In the genomic region with DNA sequence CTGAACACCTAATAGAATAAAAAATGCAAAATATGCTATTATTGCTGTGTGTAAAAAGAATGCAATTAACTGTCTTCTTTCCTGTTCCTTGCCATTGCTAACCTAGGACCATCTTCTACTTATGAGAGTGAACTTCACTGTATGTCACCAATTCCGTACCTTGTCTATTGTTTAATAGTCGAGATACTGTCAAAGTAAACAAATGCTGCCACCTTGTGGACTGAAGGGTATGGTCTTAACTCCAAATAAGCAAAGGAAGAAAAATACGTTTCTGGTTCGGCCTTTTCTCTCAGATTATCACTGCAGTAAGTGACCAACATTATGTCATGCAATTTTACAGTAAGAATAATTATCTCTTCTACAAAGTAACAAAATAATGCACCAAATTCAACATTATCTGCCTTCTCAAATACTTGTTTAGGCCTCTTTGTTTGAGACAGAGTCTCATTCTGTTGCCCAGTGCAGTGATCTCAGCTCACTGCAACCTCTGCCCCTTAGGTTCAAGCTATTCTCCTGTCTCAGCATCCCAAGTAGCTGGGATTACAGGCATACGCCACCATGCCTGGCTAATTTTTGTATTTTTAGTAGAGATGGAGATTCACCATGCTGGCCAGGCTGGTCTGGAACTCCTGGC, we compare ENCODE assay signal across 8 cellular contexts.
DNase-seq lines count a peak whose midpoint lies in the region; ATAC-seq and TF ChIP-seq lines count a peak whose summit lies in the region.

No MANE protein-coding gene starts in this region.

- H3K27ac Mint-ChIP-seq in WTC11: no peak overlapping the region
- H3K27ac Mint-ChIP-seq in osteocyte (ENCODE audit: unreplicated experiment): no peak overlapping the region
- no peak overlapping the region for H3K27ac Mint-ChIP-seq in T-helper 2 cell treated with Interferon-gamma antibody and Interleukin-4, amounts not matched to agents 5 μg/mL and 100 μg/mL, for 36 hours

- DNase-seq in activated T-cell treated with anti-CD3 and anti-CD28 coated beads for 4 hours: peak; percentile 5
- no peak for DNase-seq in activated T-cell treated with anti-CD3 and anti-CD28 coated beads, Interleukin-2, amount 50 U/mL, for 48 hours
- DNase-seq in NCI-H2171 treated with DMSO at 0.1 percent for 48 hours (lab: John Stamatoyannopoulos, UW): peak; percentile 84
- DNase-seq in WTC11 (ENCODE audit: low spot score): peak; percentile 21
- DNase-seq in foreskin keratinocyte: peak; percentile 22 to 48
- no peak for DNase-seq in osteocyte (ENCODE audit: extremely low spot score, unreplicated experiment)
- no peak for DNase-seq in T-helper 2 cell treated with Interferon-gamma antibody and Interleukin-4, amounts not matched to agents 5 μg/mL and 100 μg/mL, for 36 hours (ENCODE audit: low spot score)

- TF ChIP-seq CTCF in WTC11 (IDR thresholded peaks at IDR 0.05): peak; percentile 67
- TF ChIP-seq CTCF in foreskin keratinocyte (conservative IDR thresholded peaks at IDR 0.05): peak; percentile 84
- peak; percentile 77 for TF ChIP-seq CTCF in osteocyte (IDR thresholded peaks at IDR 0.05)

- H3K27me3 Mint-ChIP-seq in WTC11 (ENCODE audit: low read depth): no peaks in the 10 kb centered on the region
- H3K27me3 Mint-ChIP-seq in osteocyte (ENCODE audit: unreplicated experiment): no peaks in the 10 kb centered on the region
- no peaks in the 10 kb centered on the region for H3K27me3 Mint-ChIP-seq in T-helper 2 cell treated with Interferon-gamma antibody and Interleukin-4, amounts not matched to agents 5 μg/mL and 100 μg/mL, for 36 hours (ENCODE audit: low read depth)

- H3K4me1 Mint-ChIP-seq in WTC11 (peaks cover 13% of the 10 kb centered on the region), osteocyte (ENCODE audit: unreplicated experiment) (peaks cover 5% of the 10 kb centered on the region)
- H3K4me1 Mint-ChIP-seq in T-helper 2 cell treated with Interferon-gamma antibody and Interleukin-4, amounts not matched to agents 5 μg/mL and 100 μg/mL, for 36 hours (ENCODE audit: low read depth): peaks cover 1% of the 10 kb centered on the region

- CTCF ChIA-PET in WTC11 (lab: Charles Lee): interaction anchor here (0.6 to 1.0 kb wide), 3 partner anchors 113 to 700 kb away, joined by 3 read pairs; no protein-coding TSS in a partner anchor

- H3K36me3 Mint-ChIP-seq in WTC11: peaks cover 18% of the 10 kb centered on the region
- peaks cover 26% of the 10 kb centered on the region for H3K36me3 Mint-ChIP-seq in osteocyte (ENCODE audit: unreplicated experiment)
- H3K36me3 Mint-ChIP-seq in T-helper 2 cell treated with Interferon-gamma antibody and Interleukin-4, amounts not matched to agents 5 μg/mL and 100 μg/mL, for 36 hours (ENCODE audit: low read depth): peaks cover 43% of the 10 kb centered on the region

- peaks cover 11% of the 10 kb centered on the region for H3K9me3 Mint-ChIP-seq in WTC11
- H3K9me3 Mint-ChIP-seq in osteocyte (ENCODE audit: unreplicated experiment): peaks cover 25% of the 10 kb centered on the region
- H3K9me3 Mint-ChIP-seq in T-helper 2 cell treated with Interferon-gamma antibody and Interleukin-4, amounts not matched to agents 5 μg/mL and 100 μg/mL, for 36 hours: peaks cover 28% of the 10 kb centered on the region

- no peak overlapping the region for H3K27ac ChIP-seq in foreskin keratinocyte

- H3K4me3 Mint-ChIP-seq in WTC11 (no peak overlapping the region), osteocyte (ENCODE audit: unreplicated experiment) (no peak overlapping the region)
- no peak overlapping the region for H3K4me3 Mint-ChIP-seq in T-helper 2 cell treated with Interferon-gamma antibody and Interleukin-4, amounts not matched to agents 5 μg/mL and 100 μg/mL, for 36 hours

- POLR2A ChIA-PET in WTC11 (lab: Charles Lee): no interaction called here

- H3K27me3 ChIP-seq in foreskin keratinocyte: no peaks in the 10 kb centered on the region

- ATAC-seq in HG02642 (IDR thresholded peaks at IDR 0.05; ENCODE audit: poor library complexity, unreplicated experiment) (peak; percentile 59), WTC11 (peak; percentile 82), foreskin keratinocyte (peak; percentile 78)

- no peaks in the 10 kb centered on the region for H3K4me1 ChIP-seq in foreskin keratinocyte

TF ChIP-seq in WTC11, 78 proteins besides CTCF, POLR2A, EP300 and RAD21 (continues in another document):
- TF ChIP-seq MAX (CRISPR knock-in tag; IDR thresholded peaks at IDR 0.05) (no peak), MXD4 (CRISPR knock-in tag; IDR thresholded peaks at IDR 0.05; ENCODE audit: borderline replicate concordance) (no peak), MYBL2 (CRISPR knock-in tag; IDR thresholded peaks at IDR 0.05) (no peak), NFYB (CRISPR knock-in tag; conservative IDR thresholded peaks at IDR 0.05; ENCODE audit: low read depth) (no peak), PRRX2 (CRISPR knock-in tag; IDR thresholded peaks at IDR 0.05) (no peak), RORB (CRISPR knock-in tag; IDR thresholded peaks at IDR 0.05) (no peak), CREM (CRISPR knock-in tag; IDR thresholded peaks at IDR 0.05) (no peak), TCF7 (CRISPR knock-in tag; IDR thresholded peaks at IDR 0.05; ENCODE audit: low read depth) (no peak), IRF1 (CRISPR knock-in tag; IDR thresholded peaks at IDR 0.05) (no peak), ZNF396 (CRISPR knock-in tag; IDR thresholded peaks at IDR 0.05; ENCODE audit: borderline replicate concordance) (no peak), OVOL2 (CRISPR knock-in tag; IDR thresholded peaks at IDR 0.05; ENCODE audit: borderline replicate concordance) (no peak), ZNF138 (CRISPR knock-in tag; conservative IDR thresholded peaks at IDR 0.05) (no peak), ZBTB21 (CRISPR knock-in tag; IDR thresholded peaks at IDR 0.05; ENCODE audit: borderline replicate concordance) (no peak), FOXP4 (CRISPR knock-in tag; IDR thresholded peaks at IDR 0.05) (no peak), GRHL2 (CRISPR knock-in tag; IDR thresholded peaks at IDR 0.05; ENCODE audit: insufficient replicate concordance, severe bottlenecking) (no peak), ELF4 (CRISPR knock-in tag; IDR thresholded peaks at IDR 0.05; ENCODE audit: low read depth) (no peak), USF1 (CRISPR knock-in tag; IDR thresholded peaks at IDR 0.05) (no peak), ZNF317 (CRISPR knock-in tag; IDR thresholded peaks at IDR 0.05; ENCODE audit: borderline replicate concordance, low read depth) (no peak)

Comparison
In these comparisons a context has a peak if more than half of its experiments do, and no peak if none do; other contexts are left out.
1. DNase-seq: peak in activated T-cell treated with anti-CD3 and anti-CD28 coated beads for 4 hours (single experiment), NCI-H2171 treated with DMSO at 0.1 percent for 48 hours (single experiment), WTC11 (single experiment) and foreskin keratinocyte (2 of 2); none in activated T-cell treated with anti-CD3 and anti-CD28 coated beads, Interleukin-2, amount 50 U/mL, for 48 hours (0 of 2), osteocyte (single experiment) and T-helper 2 cell treated with Interferon-gamma antibody and Interleukin-4, amounts not matched to agents 5 μg/mL and 100 μg/mL, for 36 hours (single experiment).
2. Peak in every context shown above with its lines, with median percentiles within 50 percentile points of each other: ATAC-seq and CTCF ChIP-seq.